Comparison of ENCODE assay signal across 20 cellular contexts in the genomic region with DNA sequence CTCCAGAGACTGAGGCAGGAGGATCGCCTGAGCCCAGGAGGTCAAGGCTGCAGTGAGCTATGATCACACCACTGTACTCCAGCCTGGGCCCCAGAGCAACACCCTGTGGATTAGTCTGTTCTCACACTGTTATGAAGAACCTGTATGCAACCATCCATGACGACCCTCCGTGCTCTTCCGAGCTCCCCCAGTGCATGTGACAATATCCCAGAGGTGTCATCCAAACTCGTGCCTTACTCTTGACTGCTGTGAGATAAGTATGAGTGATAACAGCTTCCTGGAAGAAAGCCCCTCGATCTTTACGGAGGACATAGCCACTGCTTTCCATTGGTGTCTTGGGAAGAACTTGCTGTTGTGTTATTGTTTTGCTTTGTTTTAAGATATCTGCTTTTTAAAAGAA.
DNase-seq lines count a peak whose midpoint lies in the region; ATAC-seq and TF ChIP-seq lines count a peak whose summit lies in the region.
"Had no signal": no experiment of that assay in that cellular context is flagged by ENCODE, and none has a peak within 500 bp of the region (broad histone marks: within the 10 kb centered on the region; RNA-seq: fewer than 3 reads in every experiment).

No MANE protein-coding gene starts in this region.

- intact Hi-C loops in Right ventricle myocardium superior (cut with DNase I) (no loop called here), cardiac septum (cut with DNase I) (loop anchor here (10.0 kb wide), 2 partner anchors 59 to 459 kb away; no protein-coding TSS in a partner anchor), left ventricle myocardium superior (cut with micrococcal nuclease) (no loop called here), Right ventricle myocardium inferior (cut with DNase I) (loop anchor here (10.0 kb wide), 1 partner anchor 109 kb away; no protein-coding TSS in a partner anchor), adrenal gland (cut with DNase I) (no loop called here), mucosa of descending colon (cut with DNase I, micrococcal nuclease) (no loop called here)

- H3K9me3 ChIP-seq in adrenal gland (replicated peaks in 1 of 3): no peaks in the 10 kb centered on the region
- no peaks in the 10 kb centered on the region for H3K9me3 ChIP-seq in mucosa of descending colon

- H3K27me3 Mint-ChIP-seq in nephron progenitor cell (ENCODE audit: low read depth, poor library complexity): peaks cover 5% of the 10 kb centered on the region
- H3K27me3 Mint-ChIP-seq: B cell; CD4-positive, CD25-positive, alpha-beta regulatory T cell had no signal

- H3K36me3 ChIP-seq in adrenal gland (replicated peaks in 1 of 2) (no peaks in the 10 kb centered on the region), mucosa of descending colon (ENCODE audit: low read depth) (no peaks in the 10 kb centered on the region)
- H3K36me3 ChIP-seq: BLaER1 had no signal

- no peaks in the 10 kb centered on the region for H3K27me3 ChIP-seq in adrenal gland
- H3K27me3 ChIP-seq: BLaER1 had no signal

- H3K4me3 ChIP-seq in adrenal gland (no peak overlapping the region), mucosa of descending colon (no peak overlapping the region)
- H3K4me3 ChIP-seq: BLaER1, GM23338 had no signal

- TF ChIP-seq POLR2A in adrenal gland (IDR thresholded peaks at IDR 0.05): no peak

- H3K27ac ChIP-seq in adrenal gland: no peak overlapping the region
- H3K27ac ChIP-seq: 22Rv1, BLaER1, C4-2B had no signal

- ATAC-seq in Right ventricle myocardium superior (ENCODE audit: poor library complexity): peak; percentile 68
- peak; percentile 50 for ATAC-seq in left ventricle myocardium superior
- ATAC-seq in Right ventricle myocardium inferior: no peak
- ATAC-seq in mucosa of descending colon: no peak
- ATAC-seq: CD8-positive, alpha-beta T cell; GM23338; HCT116 had no signal

- no peak overlapping the region for H3K4me3 Mint-ChIP-seq in nephron progenitor cell
- H3K4me3 Mint-ChIP-seq: B cell; CD4-positive, CD25-positive, alpha-beta regulatory T cell; CD8-positive, alpha-beta T cell; GM23338; H9 had no signal

- no peaks in the 10 kb centered on the region for H3K4me1 ChIP-seq in adrenal gland (replicated peaks in 1 of 2)
- no peaks in the 10 kb centered on the region for H3K4me1 ChIP-seq in mucosa of descending colon (ENCODE audit: low read depth)
- H3K4me1 ChIP-seq: BLaER1, Caco-2 had no signal

- no peaks in the 10 kb centered on the region for H3K36me3 Mint-ChIP-seq in nephron progenitor cell (ENCODE audit: low read depth)
- H3K36me3 Mint-ChIP-seq: CD4-positive, CD25-positive, alpha-beta regulatory T cell; CD8-positive, alpha-beta T cell had no signal

- TF ChIP-seq CTCF in nephron progenitor cell (IDR thresholded peaks at IDR 0.05) (no peak), adrenal gland (IDR thresholded peaks at IDR 0.05) (no peak), mucosa of descending colon (IDR thresholded peaks at IDR 0.05) (no peak)

- 39 to 73% (median 52%) methylated on average over 5 to 7 of the region's 7 CpGs for WGBS in adrenal gland, 4 donors

- DNase-seq in Right ventricle myocardium superior (no peak), cardiac septum (ENCODE audit: low spot score) (no peak), left ventricle myocardium superior (no peak), Right ventricle myocardium inferior (ENCODE audit: missing footprints) (no peak), nephron progenitor cell (no peak), adrenal gland (no peak), mucosa of descending colon (no peak)
- DNase-seq: Caco-2; CD4-positive, CD25-positive, alpha-beta regulatory T cell; CD8-positive, alpha-beta T cell; DMS153; EL; GF-D8; H9 had no signal

- H3K4me1 Mint-ChIP-seq in nephron progenitor cell: peaks cover 12% of the 10 kb centered on the region
- H3K4me1 Mint-ChIP-seq: B cell; CD4-positive, CD25-positive, alpha-beta regulatory T cell; GM23338 had no signal

- H3K9me3 Mint-ChIP-seq in nephron progenitor cell: peaks cover 4% of the 10 kb centered on the region

- H3K27ac Mint-ChIP-seq in nephron progenitor cell: peak overlapping the region; percentile 1
- H3K27ac Mint-ChIP-seq: B cell; CD4-positive, CD25-positive, alpha-beta regulatory T cell; CD8-positive, alpha-beta T cell; GM23338 had no signal

Comparison
In these comparisons a context has a peak if more than half of its experiments do, and no peak if none do; other contexts are left out.
1. ATAC-seq: peak in Right ventricle myocardium superior (single experiment) and left ventricle myocardium superior (single experiment); none in Right ventricle myocardium inferior (single experiment) and mucosa of descending colon (single experiment).
2. intact Hi-C loops: an anchor here in cardiac septum (10.0 kb wide) and Right ventricle myocardium inferior (10.0 kb wide); none called in Right ventricle myocardium superior, left ventricle myocardium superior, adrenal gland and mucosa of descending colon.